15 cellular contexts compared by ENCODE assay signal in the genomic region with DNA sequence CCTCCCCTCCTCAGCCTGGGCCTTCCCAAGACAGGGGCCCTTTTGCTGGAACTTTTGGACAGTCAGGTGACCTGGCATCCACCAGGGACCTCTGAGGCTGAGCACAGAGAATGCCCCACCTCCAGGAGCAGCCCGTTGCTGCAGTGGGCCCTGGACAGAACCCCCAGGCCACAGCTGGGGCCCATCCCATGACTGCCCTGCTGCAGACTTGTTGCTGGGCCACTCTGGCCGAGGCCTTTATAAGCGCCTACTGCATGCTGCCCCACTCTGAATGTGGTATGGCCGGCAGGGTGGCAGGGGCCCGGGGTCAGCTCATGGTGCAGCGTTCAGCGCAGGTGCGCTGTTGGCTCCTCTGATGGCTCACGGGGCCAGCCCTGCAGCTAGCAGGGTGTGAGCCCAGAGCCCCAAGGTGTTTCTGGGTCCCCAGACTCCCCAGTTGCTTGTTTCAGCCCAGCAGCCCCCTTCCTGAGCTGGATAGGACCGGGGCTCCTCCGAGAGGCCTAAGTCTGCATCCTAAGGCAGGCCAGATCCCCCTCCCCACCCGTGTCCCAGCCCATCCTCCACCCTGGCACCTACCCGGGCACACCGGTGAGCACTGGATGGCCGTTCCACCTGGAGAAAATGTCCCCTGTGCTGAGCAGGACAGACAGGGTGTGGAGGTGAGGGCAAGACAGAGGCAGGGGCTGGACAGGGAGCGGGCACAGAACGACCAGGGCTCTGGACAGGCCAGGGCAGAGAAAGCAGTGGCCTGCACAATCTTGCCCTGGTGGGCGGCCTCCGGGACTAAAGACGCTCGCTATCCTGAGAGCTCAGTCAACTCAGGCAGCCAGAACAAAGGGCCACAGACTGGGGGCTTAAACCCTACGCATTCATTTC. TPM values are rescaled to one million over a fixed set of nuclear protein-coding genes. Genes with fewer than 3 reads are reported as not detected.
A peak's percentile ranks its signal among the peaks of the same experiment; 100 is the strongest.
DNase-seq lines count a peak whose midpoint lies in the region; ATAC-seq and TF ChIP-seq lines count a peak whose summit lies in the region.
"Had no signal": no experiment of that assay in that cellular context is flagged by ENCODE, and none has a peak within 500 bp of the region (broad histone marks: within the 10 kb centered on the region; RNA-seq: fewer than 3 reads in every experiment).

No MANE protein-coding gene starts in this region.

- H3K27me3 Mint-ChIP-seq in type B pancreatic cell, result peaks cover 13% of the 10 kb centered on the region

- H2AFZ ChIP-seq in SK-N-SH (ENCODE audit: low read depth), result no peak overlapping the region

- H3K27ac Mint-ChIP-seq in type B pancreatic cell, result peak overlapping the region; percentile 25
- no peak overlapping the region for H3K27ac Mint-ChIP-seq in stimulated activated effector memory CD8-positive, alpha-beta T cell treated with anti-CD3 and anti-CD28 coated beads, Interleukin-12 subunit alpha, Interleukin-12 subunit beta, amount 100 ng/mL, for 72 hours
- H3K27ac Mint-ChIP-seq: H9 had no signal

- H3K27me3 ChIP-seq in SK-N-SH (ENCODE audit: insufficient read depth) (no peaks in the 10 kb centered on the region), lower lobe of right lung (ENCODE audit: low read depth) (peaks cover 6% of the 10 kb centered on the region)

- no peak overlapping the region for H3K4me3 Mint-ChIP-seq in type B pancreatic cell
- H3K4me3 Mint-ChIP-seq in stimulated activated effector memory CD8-positive, alpha-beta T cell treated with anti-CD3 and anti-CD28 coated beads, Interleukin-12 subunit alpha, Interleukin-12 subunit beta, amount 100 ng/mL, for 72 hours, result no peak overlapping the region
- H3K4me3 Mint-ChIP-seq: H9 had no signal

- H3K4me3 ChIP-seq in SK-N-SH (ENCODE audit: low read depth in 2 of 2, low read length in 1 of 2) (no peak overlapping the region), lower lobe of right lung (no peak overlapping the region)

- no peak for TF ChIP-seq RAD21 in SK-N-SH (IDR thresholded peaks at IDR 0.05; ENCODE audit: low read length)

- H3K4me2 ChIP-seq in SK-N-SH, result no peak overlapping the region

- H3K36me3 ChIP-seq in SK-N-SH (replicated peaks in 1 of 2; ENCODE audit: control insufficient read depth in 1 of 2, insufficient read depth in 2 of 2, low read length in 1 of 2) (no peaks in the 10 kb centered on the region), lower lobe of right lung (no peaks in the 10 kb centered on the region)

- 59% methylated on average over 6 of the region's 22 CpGs for WGBS in SK-N-SH (ENCODE audit: low lambda C conversion rate)

- intact Hi-C loops in lower lobe of right lung (cut with DNase I), result no loop called here

- no peaks in the 10 kb centered on the region for H3K36me3 Mint-ChIP-seq in type B pancreatic cell
- no peaks in the 10 kb centered on the region for H3K36me3 Mint-ChIP-seq in stimulated activated effector memory CD8-positive, alpha-beta T cell treated with anti-CD3 and anti-CD28 coated beads, Interleukin-12 subunit alpha, Interleukin-12 subunit beta, amount 100 ng/mL, for 72 hours
- H3K36me3 Mint-ChIP-seq: CD4-positive, CD25-positive, alpha-beta regulatory T cell had no signal

- no peaks in the 10 kb centered on the region for H4K20me1 ChIP-seq in SK-N-SH (ENCODE audit: insufficient read depth)

- DNase-seq in SK-N-SH (peak; percentile 19), RWPE1 (ENCODE audit: low spot score) (no peak), lower lobe of right lung (peak; percentile 41), type B pancreatic cell (ENCODE audit: extremely low spot score, unreplicated experiment) (no peak), GOT3 (lab: John Stamatoyannopoulos, UW) (no peak)
- no peak for DNase-seq in stimulated activated effector memory CD8-positive, alpha-beta T cell treated with anti-CD3 and anti-CD28 coated beads, Interleukin-12 subunit alpha, Interleukin-12 subunit beta, amount 100 ng/mL, for 72 hours (ENCODE audit: low spot score in 2 of 2)
- DNase-seq: CD4-positive, CD25-positive, alpha-beta regulatory T cell; H9; IMR-90 had no signal

- H3K9me2 ChIP-seq in SK-N-SH, result no peaks in the 10 kb centered on the region

- H3K4me1 ChIP-seq in SK-N-SH (ENCODE audit: control insufficient read depth in 1 of 2, insufficient read depth in 2 of 2, low read depth in 1 of 2, low read length in 1 of 2), result peaks cover 0 to 4% of the 10 kb centered on the region in 2 experiments; a peak in 1 of 4 replicates
- peaks cover 7% of the 10 kb centered on the region for H3K4me1 ChIP-seq in lower lobe of right lung

- ATAC-seq in SK-N-SH treated with all-trans-retinoic acid at 6 μM for 48 hours, result no peak
- no peak for ATAC-seq in lower lobe of right lung
- no peak for ATAC-seq in GM19467 (IDR thresholded peaks at IDR 0.05; ENCODE audit: unreplicated experiment)
- no peak for ATAC-seq in stimulated activated effector memory CD8-positive, alpha-beta T cell treated with anti-CD3 and anti-CD28 coated beads, Interleukin-12 subunit alpha, Interleukin-12 subunit beta, amount 100 ng/mL, for 72 hours

- no peak for TF ChIP-seq EP300 in SK-N-SH (IDR thresholded peaks at IDR 0.05; ENCODE audit: borderline replicate concordance in 1 of 2, low read depth in 1 of 2, low read length in 1 of 2)

- no peak for TF ChIP-seq CTCF in SK-N-SH (IDR thresholded peaks at IDR 0.05)
- TF ChIP-seq CTCF in RWPE1 (conservative IDR thresholded peaks at IDR 0.05; ENCODE audit: low read depth), result no peak
- no peak for TF ChIP-seq CTCF in lower lobe of right lung (IDR thresholded peaks at IDR 0.05)
- TF ChIP-seq CTCF in type B pancreatic cell (conservative IDR thresholded peaks at IDR 0.05), result no peak

- H3K9ac ChIP-seq in SK-N-SH, result no peak overlapping the region

- POLR2A ChIA-PET in SK-N-SH (lab: Yijun Ruan, JAX), result no interaction called here
- POLR2A ChIA-PET in RWPE1 (lab: Yijun Ruan, JAX; ENCODE audit: low non-redundant PET), result no interaction called here

- H3K27ac ChIP-seq in SK-N-SH (ENCODE audit: low read depth in 2 of 2, low read length in 1 of 2) (no peak overlapping the region), RWPE1 (peak overlapping the region; percentile 23), lower lobe of right lung (no peak overlapping the region)
- H3K27ac ChIP-seq: 22Rv1 had no signal

- no peaks in the 10 kb centered on the region for H3K79me2 ChIP-seq in SK-N-SH (ENCODE audit: insufficient read depth)

- H3K4me1 Mint-ChIP-seq in type B pancreatic cell (ENCODE audit: unreplicated experiment), result peaks cover 4% of the 10 kb centered on the region
- H3K4me1 Mint-ChIP-seq in stimulated activated effector memory CD8-positive, alpha-beta T cell treated with anti-CD3 and anti-CD28 coated beads, Interleukin-12 subunit alpha, Interleukin-12 subunit beta, amount 100 ng/mL, for 72 hours, result peaks cover 25% of the 10 kb centered on the region
- H3K4me1 Mint-ChIP-seq: H9 had no signal

- peaks cover 5% of the 10 kb centered on the region for H3K9me3 Mint-ChIP-seq in type B pancreatic cell
- H3K9me3 Mint-ChIP-seq in stimulated activated effector memory CD8-positive, alpha-beta T cell treated with anti-CD3 and anti-CD28 coated beads, Interleukin-12 subunit alpha, Interleukin-12 subunit beta, amount 100 ng/mL, for 72 hours, result peaks cover 3% of the 10 kb centered on the region
- H3K9me3 Mint-ChIP-seq: H9 had no signal

- CTCF ChIA-PET in SK-N-SH (lab: Yijun Ruan, JAX) (interaction anchor here (0.7 to 7.9 kb wide), 9 partner anchors 8 to 332 kb away, joined by 3 to 143 read pairs (median 19); no protein-coding TSS in a partner anchor), RWPE1 (lab: Yijun Ruan, JAX) (interaction anchor here (1.1 to 3.2 kb wide), 2 partner anchors 98 to 221 kb away, joined by 4 to 50 read pairs; no protein-coding TSS in a partner anchor)

- H3K9me3 ChIP-seq in SK-N-SH (no peaks in the 10 kb centered on the region), lower lobe of right lung (no peaks in the 10 kb centered on the region)

- H3F3A ChIP-seq in SK-N-SH (replicated peaks; ENCODE audit: insufficient read depth), result no peaks in the 10 kb centered on the region

TF ChIP-seq in SK-N-SH, 30 proteins besides CTCF, POLR2A, EP300 and RAD21:
- TF ChIP-seq JUND (IDR thresholded peaks at IDR 0.05) (no peak), FOSL2 (IDR thresholded peaks at IDR 0.05; ENCODE audit: borderline replicate concordance, low read depth) (no peak)
- TF ChIP-seq, protein P1, sequence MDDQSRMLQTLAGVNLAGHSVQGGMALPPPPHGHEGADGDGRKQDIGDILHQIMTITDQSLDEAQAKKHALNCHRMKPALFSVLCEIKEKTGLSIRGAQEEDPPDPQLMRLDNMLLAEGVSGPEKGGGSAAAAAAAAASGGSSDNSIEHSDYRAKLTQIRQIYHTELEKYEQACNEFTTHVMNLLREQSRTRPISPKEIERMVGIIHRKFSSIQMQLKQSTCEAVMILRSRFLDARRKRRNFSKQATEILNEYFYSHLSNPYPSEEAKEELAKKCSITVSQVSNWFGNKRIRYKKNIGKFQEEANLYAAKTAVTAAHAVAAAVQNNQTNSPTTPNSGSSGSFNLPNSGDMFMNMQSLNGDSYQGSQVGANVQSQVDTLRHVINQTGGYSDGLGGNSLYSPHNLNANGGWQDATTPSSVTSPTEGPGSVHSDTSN (IDR thresholded peaks at IDR 0.05), result no peak

TF ChIP-seq in SK-N-SH treated with all-trans-retinoic acid at 6 μM for 48 hours, 23 proteins besides CTCF, POLR2A, EP300 and RAD21 (continues in another document):
- TF ChIP-seq ESRRG (CRISPR knock-in tag; IDR thresholded peaks at IDR 0.05) (no peak), SNAI2 (CRISPR knock-in tag; IDR thresholded peaks at IDR 0.05) (no peak), ZFP30 (CRISPR knock-in tag; IDR thresholded peaks at IDR 0.05) (no peak)
- TF ChIP-seq, protein P2, sequence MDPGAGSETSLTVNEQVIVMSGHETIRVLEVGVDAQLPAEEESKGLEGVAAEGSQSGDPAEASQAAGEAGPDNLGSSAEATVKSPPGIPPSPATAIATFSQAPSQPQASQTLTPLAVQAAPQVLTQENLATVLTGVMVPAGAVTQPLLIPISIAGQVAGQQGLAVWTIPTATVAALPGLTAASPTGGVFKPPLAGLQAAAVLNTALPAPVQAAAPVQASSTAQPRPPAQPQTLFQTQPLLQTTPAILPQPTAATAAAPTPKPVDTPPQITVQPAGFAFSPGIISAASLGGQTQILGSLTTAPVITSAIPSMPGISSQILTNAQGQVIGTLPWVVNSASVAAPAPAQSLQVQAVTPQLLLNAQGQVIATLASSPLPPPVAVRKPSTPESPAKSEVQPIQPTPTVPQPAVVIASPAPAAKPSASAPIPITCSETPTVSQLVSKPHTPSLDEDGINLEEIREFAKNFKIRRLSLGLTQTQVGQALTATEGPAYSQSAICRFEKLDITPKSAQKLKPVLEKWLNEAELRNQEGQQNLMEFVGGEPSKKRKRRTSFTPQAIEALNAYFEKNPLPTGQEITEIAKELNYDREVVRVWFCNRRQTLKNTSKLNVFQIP (CRISPR knock-in tag; IDR thresholded peaks at IDR 0.05; ENCODE audit: borderline replicate concordance, low read depth), result no peak

RNA-seq across cellular contexts. Expression of a gene that starts 28.1 kb away (rescaled TPM):
- not detected in 2 replicates for polyA plus RNA-seq in SK-N-SH (2012; rRNA removed)
- not detected in 2 replicates for polyA plus RNA-seq in SK-N-SH (2012; cell fraction: cytosol; rRNA removed)
- polyA plus RNA-seq in SK-N-SH (2012; cell fraction: nucleus; rRNA removed), result not detected in 2 replicates
- total RNA-seq in lower lobe of right lung, result not detected
- 2.2 and 11.1 TPM in 2 replicates for total RNA-seq in type B pancreatic cell (ENCODE audit: low replicate concordance)
- total RNA-seq: A673; CD4-positive, CD25-positive, alpha-beta regulatory T cell; H9; IMR-90 had no signal
- polyA plus RNA-seq: BJ; CD4-positive, CD25-positive, alpha-beta regulatory T cell had no signal

RNA-seq across cellular contexts. Expression of a gene that starts 38.7 kb away (rescaled TPM):
- not detected in 2 replicates for polyA plus RNA-seq in SK-N-SH (2012; rRNA removed)
- not detected in 2 replicates for polyA plus RNA-seq in SK-N-SH (2012; cell fraction: cytosol; rRNA removed)
- polyA plus RNA-seq in SK-N-SH (2012; cell fraction: nucleus; rRNA removed), result not detected in 2 replicates
- not detected for total RNA-seq in lower lobe of right lung
- 1,584 and 3,976 TPM in 2 replicates for total RNA-seq in type B pancreatic cell (ENCODE audit: low replicate concordance)
- total RNA-seq: A673; CD4-positive, CD25-positive, alpha-beta regulatory T cell; H9; HT-29; IMR-90 had no signal
- polyA plus RNA-seq: BJ; CD4-positive, CD25-positive, alpha-beta regulatory T cell; IMR-90 had no signal

Comparison
In these comparisons a context has a peak if more than half of its experiments do, and no peak if none do; other contexts are left out.
1. DNase-seq: peak in SK-N-SH (single experiment) and lower lobe of right lung (single experiment); none in RWPE1 (single experiment), type B pancreatic cell (single experiment), stimulated activated effector memory CD8-positive, alpha-beta T cell treated with anti-CD3 and anti-CD28 coated beads, Interleukin-12 subunit alpha, Interleukin-12 subunit beta, amount 100 ng/mL, for 72 hours (0 of 2) and GOT3 (single experiment).
2. RNA of a gene that starts 38.7 kb away (total RNA-seq): 1,584 to 3,976 TPM in type B pancreatic cell; not detected in lower lobe of right lung (single experiment); every median in the first group is over 1,000 times any median in the second.